Comparison of ENCODE assay signal across 9 cellular contexts in the genomic region with DNA sequence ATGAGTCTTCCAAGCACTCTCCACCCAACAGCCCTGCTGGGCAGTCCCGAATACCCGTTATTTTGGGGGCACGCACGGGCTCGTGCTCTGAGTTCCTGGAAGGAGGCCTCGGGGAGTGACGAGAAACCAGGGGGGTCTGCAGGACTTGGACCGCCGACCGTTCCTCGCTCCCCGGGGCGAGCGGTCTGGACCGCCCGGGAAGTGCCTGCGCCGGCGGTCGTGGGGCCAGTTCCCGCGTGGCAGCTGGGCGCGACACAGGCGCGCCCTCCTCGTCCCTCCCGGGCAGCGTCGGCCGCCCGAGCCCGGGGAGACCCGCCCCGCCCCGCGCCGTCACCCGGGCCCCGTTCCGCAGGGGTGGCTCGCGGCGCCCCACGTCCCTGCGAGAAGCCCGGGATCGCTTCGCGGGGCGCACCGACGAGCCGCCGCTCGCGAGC. TPM values are rescaled to one million over a fixed set of nuclear protein-coding genes. Genes with fewer than 3 reads are reported as not detected.
DNase-seq lines count a peak whose midpoint lies in the region; ATAC-seq, FAIRE-seq and TF ChIP-seq lines count a peak whose summit lies in the region.
"Had no signal": no experiment of that assay in that cellular context is flagged by ENCODE, and none has a peak within 500 bp of the region (broad histone marks: within the 10 kb centered on the region; RNA-seq: fewer than 3 reads in every experiment).

No MANE protein-coding gene starts in this region.

- H2BK120ac ChIP-seq in H9 (ENCODE audit: low read depth, low read length, poor library complexity, severe bottlenecking) = no peak overlapping the region

- H3K4me3 ChIP-seq in GM12878 (peak overlapping the region; percentile 70), iPS-18c (ENCODE audit: insufficient read depth, low read depth, low read length) (peak overlapping the region; percentile 76), skin epidermis (peak overlapping the region; percentile 65 to 89 (median 76))

- H2BK5ac ChIP-seq in H9 (ENCODE audit: insufficient read length, low read length) = no peak overlapping the region

- H3K4me3 Mint-ChIP-seq in H9 = peak overlapping the region; percentile 77 to 92

- no peaks in the 10 kb centered on the region for H3K79me1 ChIP-seq in H9 (ENCODE audit: insufficient read depth, low read depth, low read length, poor library complexity, severe bottlenecking)

- peaks cover 10% of the 10 kb centered on the region for H3K4me1 ChIP-seq in H9 (ENCODE audit: insufficient read depth, low read length)
- no peaks in the 10 kb centered on the region; the same call in 1 of the 2 replicates for H3K4me1 ChIP-seq in GM12878 (ENCODE audit: control insufficient read depth, insufficient read depth, low read length)

- H3K9ac ChIP-seq in H9 (ENCODE audit: extremely low read depth, insufficient read length, low read length) (peak overlapping the region; percentile 40), GM12878 (ENCODE audit: control insufficient read depth, insufficient read depth, low read length) (peak overlapping the region; percentile 73; the same call in 1 of the 2 replicates)

- DNase-seq in NCI-H2171 (lab: John Stamatoyannopoulos, UW) = peak; percentile 5
- DNase-seq in NCI-H2171 treated with DMSO at 0.1 percent for 48 hours (lab: John Stamatoyannopoulos, UW) = no peak
- no peak for DNase-seq in H9
- DNase-seq in M059J (ENCODE audit: low read depth) = peak; percentile 55
- no peak for DNase-seq in GM12878 (ENCODE audit: low read depth, low spot score)
- no peak for DNase-seq in KG1 (lab: John Stamatoyannopoulos, UW)

- CTCF ChIA-PET in GM12878 (lab: Yijun Ruan, JAX) = interaction anchor here (1.0 kb wide), 1 partner anchor 10 kb away, joined by 3 read pairs; no protein-coding TSS in a partner anchor

- H3K27me3 Mint-ChIP-seq in H9 (ENCODE audit: low read depth) = peaks cover 9% of the 10 kb centered on the region

- peaks cover 7% of the 10 kb centered on the region for H3K23me2 ChIP-seq in H9 (ENCODE audit: insufficient read length, low read depth, low read length, poor library complexity, severe bottlenecking)

- peak overlapping the region; percentile 15 for H3K18ac ChIP-seq in H9 (ENCODE audit: insufficient read length, low read depth, low read length)

- no peak overlapping the region for H4K8ac ChIP-seq in H9 (replicated peaks; ENCODE audit: insufficient read length, low read depth, low read length)

- peak overlapping the region; percentile 84 for H3K14ac ChIP-seq in H9 (ENCODE audit: insufficient read depth, low read length)

- no peak overlapping the region for H3K27ac Mint-ChIP-seq in H9

- H2BK20ac ChIP-seq in H9 (ENCODE audit: low read depth, low read length, poor library complexity, severe bottlenecking) = no peak overlapping the region

- H2BK15ac ChIP-seq in H9 (ENCODE audit: low read depth, low read length) = no peak overlapping the region

- H3K36me3 Mint-ChIP-seq in H9 (ENCODE audit: insufficient read depth in 1 of 3, low read depth in 3 of 3) = no peaks in the 10 kb centered on the region; a peak in 2 of 7 replicates

- SMC1A ChIA-PET in GM12878 (lab: Charles Lee; ENCODE audit: uncharacterized antibody, unreplicated experiment) = no interaction called here

- POLR2A ChIA-PET in GM12878 (lab: Charles Lee) = no interaction called here

- no peak overlapping the region for H2AFZ ChIP-seq in H9 (ENCODE audit: low read length)
- peak overlapping the region; percentile 77 for H2AFZ ChIP-seq in GM12878 (ENCODE audit: control insufficient read depth, low read depth, low read length)

- H4K20me1 ChIP-seq in H9 (ENCODE audit: control insufficient read depth, insufficient read depth, insufficient read length) = no peaks in the 10 kb centered on the region
- no peaks in the 10 kb centered on the region for H4K20me1 ChIP-seq in GM12878 (ENCODE audit: control insufficient read depth, insufficient read depth)

- no peak overlapping the region for H2BK12ac ChIP-seq in H9 (ENCODE audit: insufficient read length, low read depth, low read length)

- no TSS peak for BruUV-seq in GM12878 (replicated peaks; lab: Mats Ljungman, UMichigan)

- H3K36me3 ChIP-seq in GM12878 (ENCODE audit: control insufficient read depth in 2 of 2, insufficient read depth in 2 of 2, low read length in 1 of 2) = no peaks in the 10 kb centered on the region

- RAD21 ChIA-PET in GM12878 (lab: Charles Lee; ENCODE audit: unreplicated experiment) = no interaction called here

- no peak overlapping the region for H3K56ac ChIP-seq in H9 (ENCODE audit: insufficient read length, low read depth, low read length)

- H3K4me1 Mint-ChIP-seq in H9 = peaks cover 44 to 54% of the 10 kb centered on the region in 2 experiments

- no peak overlapping the region for H4K91ac ChIP-seq in H9 (ENCODE audit: insufficient read length, low read depth, low read length)

- H3K23ac ChIP-seq in H9 (ENCODE audit: insufficient read length, low read depth, low read length) = no peak overlapping the region

- TF ChIP-seq EP300 in GM12878 (IDR thresholded peaks at IDR 0.05; ENCODE audit: borderline replicate concordance in 1 of 2, control insufficient read depth in 1 of 2, low read depth in 2 of 2, low read length in 2 of 2) = no peak

- no peak overlapping the region for H3T11ph ChIP-seq in H9 (ENCODE audit: low read length)

- no peak overlapping the region for H3K27ac ChIP-seq in H9 (ENCODE audit: insufficient read length, low read depth, low read length)
- H3K27ac ChIP-seq in GM12878 (ENCODE audit: control insufficient read depth, insufficient read depth) = no peak overlapping the region
- H3K27ac ChIP-seq in skin epidermis = peak overlapping the region; percentile 82 to 98 (median 94)

- intact Hi-C loops in GM12878 (cut with micrococcal nuclease; ENCODE audit: unreplicated experiment) = no loop called here

- H3K9me3 Mint-ChIP-seq in H9 = peaks cover 0 to 3% of the 10 kb centered on the region in 2 experiments; a peak in 2 of 5 replicates

- H3K4me2 ChIP-seq in H9 (ENCODE audit: insufficient read depth, insufficient read length, low read length) (peak overlapping the region; percentile 95), GM12878 (ENCODE audit: control insufficient read depth, insufficient read depth) (peak overlapping the region; percentile 88)

- peak; percentile 44 for ATAC-seq in GM12878

- TF ChIP-seq CTCF in H9 (conservative IDR thresholded peaks at IDR 0.05) = no peak
- TF ChIP-seq CTCF in GM12878 (IDR thresholded peaks at IDR 0.05 in 2 of 3, conservative IDR thresholded peaks at IDR 0.05 in 1 of 3; ENCODE audit: control insufficient read depth in 2 of 3, extremely low read depth in 1 of 3, insufficient read depth in 1 of 3, low read depth in 3 of 3, low read length in 3 of 3) = no peak

- no peak for FAIRE-seq in GM12878 (lab: Jason Lieb, UNC)
- FAIRE-seq: endometrium had no signal

- no peak for TF ChIP-seq POLR2A in GM12878 (IDR thresholded peaks at IDR 0.05; ENCODE audit: low read depth, low read length)

- no peak for TF ChIP-seq RAD21 in GM12878 (IDR thresholded peaks at IDR 0.05; ENCODE audit: insufficient read depth, low read depth, low read length)

- peaks cover 2% of the 10 kb centered on the region; the same call in 1 of the 2 replicates for H3K79me2 ChIP-seq in H9 (ENCODE audit: insufficient read depth, low read length)
- H3K79me2 ChIP-seq in GM12878 (ENCODE audit: control insufficient read depth, insufficient read depth, low read length) = no peaks in the 10 kb centered on the region

- WGBS in H9 (ENCODE audit: extremely low coverage, insufficient read length, low lambda C conversion rate) = no CpG with 5 or more reads among the region's 57 CpGs
- WGBS in GM12878 (ENCODE audit: insufficient coverage, insufficient replicate concordance, low lambda C conversion rate, missing lambda C conversion rate) = 3% methylated on average over 22 of the region's 57 CpGs

- no peak overlapping the region for H4K5ac ChIP-seq in H9 (ENCODE audit: insufficient read length, low read depth, low read length)

- H3K27me3 ChIP-seq in H9 (ENCODE audit: insufficient read depth, low read length) (no peaks in the 10 kb centered on the region; the same call in 1 of the 2 replicates), GM12878 (replicated peaks in 1 of 2; ENCODE audit: control insufficient read depth in 2 of 2, insufficient read depth in 2 of 2, low read length in 1 of 2) (peaks cover 0 to 10% of the 10 kb centered on the region in 2 experiments; a peak in 1 of 4 replicates)

- H3K9me3 ChIP-seq in H9 (ENCODE audit: control insufficient read depth, low read depth, low read length) = no peaks in the 10 kb centered on the region
- H3K9me3 ChIP-seq in GM12878 (replicated peaks; ENCODE audit: control insufficient read depth, insufficient read depth, low read length) = no peaks in the 10 kb centered on the region
- no peaks in the 10 kb centered on the region for H3K9me3 ChIP-seq in iPS-18c (ENCODE audit: control insufficient read depth, insufficient read depth, low read length)

- H3K4ac ChIP-seq in H9 (ENCODE audit: low read depth, low read length) = no peak overlapping the region

- in situ Hi-C loops in GM12878 (cut with MboI) = no loop called here

- no peak overlapping the region for H2AK5ac ChIP-seq in H9 (ENCODE audit: insufficient read length, low read length)

TF ChIP-seq in GM12878, 131 proteins besides CTCF, POLR2A, EP300 and RAD21:
- TF ChIP-seq BACH1 (IDR thresholded peaks at IDR 0.05; ENCODE audit: borderline replicate concordance) (peak; percentile 66; the same call in 1 of the 2 replicates), CBFB (IDR thresholded peaks at IDR 0.05; ENCODE audit: low read depth) (no peak)

RNA-seq across cellular contexts. Expression of a gene that starts 0.4 kb away (rescaled TPM):
- total RNA-seq in H9 (2021) (24.2 and 25.0 TPM in 2 replicates), GM12878 (2014; rRNA removed) (1.9 and 3.0 TPM in 2 replicates), GM12878 (2014; rRNA removed; fragmentation: Illumina TruSeq; extraction: Trizol) (2.3 and 3.4 TPM in 2 replicates), GM12878 (2021) (2.4 and 3.1 TPM in 2 replicates)
- 38.1 and 57.0 TPM in 2 replicates for total RNA-seq in M059J (2014; rRNA removed; shearing (Covaris generic))
- total RNA-seq in GM12878 (2013; cell fraction: nucleolus; rRNA removed) = 0.31 and 0.51 TPM in 2 replicates
- 0.94 TPM for polyA plus RNA-seq in GM12878 (2011; ENCODE audit: low read depth)
- polyA plus RNA-seq in GM12878 (2011; rRNA removed) (0.14 and 0.20 TPM in 2 replicates), GM12878 (2014; fragmentation: Illumina TruSeq; extraction: Trizol) (2.1 and 2.6 TPM in 2 replicates), GM12878 (2014; fragmentation: Nextera tagmentation; extraction: Ambion mirVana) (1 to 10 TPM in 1 of 2 experiments, under 1 TPM in 1; 0.91 to 1.0 TPM), GM12878 (2014; rRNA removed) (1.6 and 1.7 TPM in 2 replicates), GM12878 (2016; fragmentation: Nextera tagmentation; extraction: Ambion mirVana) (1 to 10 TPM; 1.3 to 2.6 TPM)
- polyA plus RNA-seq in GM12878 (2011; cell fraction: cytosol; rRNA removed) = 0.03 TPM in 2 replicates
- 0.03 TPM in 1 of 2 replicates, not detected in the other for polyA plus RNA-seq in GM12878 (2011; cell fraction: nucleus; rRNA removed)
- 1.7 and 1.8 TPM in 2 replicates for polyA plus RNA-seq in GM12878 (2012)
- polyA minus RNA-seq in GM12878 (2011; rRNA and poly(A)+ RNA removed) = 0.36 TPM in 1 of 2 replicates, not detected in the other
- 2.1 TPM in 1 of 2 replicates, not detected in the other for polyA minus RNA-seq in GM12878 (2011; cell fraction: cytosol; rRNA and poly(A)+ RNA removed)
- polyA minus RNA-seq in GM12878 (2011; cell fraction: nucleus; rRNA and poly(A)+ RNA removed) = 0.12 and 0.19 TPM in 2 replicates

Comparison
In these comparisons a context has a peak if more than half of its experiments do, and no peak if none do; other contexts are left out.
1. DNase-seq: peak in NCI-H2171 (single experiment) and M059J (single experiment); none in NCI-H2171 treated with DMSO at 0.1 percent for 48 hours (single experiment), H9 (single experiment), GM12878 (single experiment) and KG1 (single experiment).
2. H3K27ac ChIP-seq: peak in skin epidermis (21 of 21); none in H9 (single experiment) and GM12878 (single experiment).
3. Peak in every context shown above with its lines, with median percentiles within 50 percentile points of each other: H3K4me3 ChIP-seq.